In genomic region chr14:60721331-60722162, GRCh38 we compare ENCODE assay signal across 8 cellular contexts. TPM values are rescaled to one million over a fixed set of nuclear protein-coding genes. Genes with fewer than 3 reads are reported as not detected.
DNase-seq lines count a peak whose midpoint lies in the region; ATAC-seq and TF ChIP-seq lines count a peak whose summit lies in the region.

No MANE protein-coding gene starts in this region.

- peaks cover 7 to 30% (median 15%) of the 10 kb centered on the region in 4 donors for H3K4me1 Mint-ChIP-seq in CD4-positive, alpha-beta memory T cell

- no peak for TF ChIP-seq CTCF in breast epithelium (IDR thresholded peaks at IDR 0.05)

- H3K4me3 Mint-ChIP-seq in CD4-positive, alpha-beta memory T cell: peak overlapping the region; percentile 78 to 96 (median 86)

- H3K9me3 ChIP-seq in CD4-positive, alpha-beta memory T cell (ENCODE audit: control insufficient read depth in 1 of 2, low read length in 2 of 2): no peaks in the 10 kb centered on the region
- no peaks in the 10 kb centered on the region for H3K9me3 ChIP-seq in breast epithelium

- CTCF ChIA-PET in CD4-positive, alpha-beta memory T cell (lab: Charles Lee; ENCODE audit: partially characterized antibody): interaction anchor here (1.6 kb wide), 1 partner anchor 12 kb away, joined by 7 read pairs; the partner anchor contains the start of gene MNAT1

- peaks cover 47 to 52% of the 10 kb centered on the region in 2 donors for H3K27me3 Mint-ChIP-seq in CD4-positive, alpha-beta memory T cell

- H3K27me3 ChIP-seq in CD4-positive, alpha-beta memory T cell (ENCODE audit: insufficient read depth, low read length): peaks cover 31% of the 10 kb centered on the region
- peaks cover 0 to 4% of the 10 kb centered on the region in 2 donors for H3K27me3 ChIP-seq in breast epithelium

- TF ChIP-seq POLR2A in breast epithelium (IDR thresholded peaks at IDR 0.05): no peak

- POLR2A ChIA-PET in CD4-positive, alpha-beta memory T cell (lab: Charles Lee; ENCODE audit: partially characterized antibody): no interaction called here

- H3K4me1 ChIP-seq in CD4-positive, alpha-beta memory T cell (ENCODE audit: insufficient read depth, low read length): peaks cover 20% of the 10 kb centered on the region
- no peaks in the 10 kb centered on the region for H3K4me1 ChIP-seq in breast epithelium

- ATAC-seq in HG02885 (IDR thresholded peaks at IDR 0.05; ENCODE audit: poor library complexity, unreplicated experiment) (peak; percentile 36), GM19351 (IDR thresholded peaks at IDR 0.05; ENCODE audit: unreplicated experiment) (no peak)

- peaks cover 0 to 2% (median 0%) of the 10 kb centered on the region in 8 donors for H3K9me3 Mint-ChIP-seq in CD4-positive, alpha-beta memory T cell

- H3K36me3 ChIP-seq in CD4-positive, alpha-beta memory T cell (ENCODE audit: insufficient read depth, low read length): no peaks in the 10 kb centered on the region
- H3K36me3 ChIP-seq in breast epithelium: no peaks in the 10 kb centered on the region

- H3K27ac Mint-ChIP-seq in CD4-positive, alpha-beta memory T cell: no peak overlapping the region

- no peak overlapping the region for H3K27ac ChIP-seq in CD4-positive, alpha-beta memory T cell (ENCODE audit: low read depth, low read length)
- no peak overlapping the region for H3K27ac ChIP-seq in breast epithelium

- no peaks in the 10 kb centered on the region for H3K36me3 Mint-ChIP-seq in CD4-positive, alpha-beta memory T cell

- peak overlapping the region in 1 of 2 donors; percentile 49 for H3K4me3 ChIP-seq in CD4-positive, alpha-beta memory T cell (ENCODE audit: low read length in 2 of 2)
- H3K4me3 ChIP-seq in breast epithelium: peak overlapping the region; percentile 65 to 93 (median 69)

- intact Hi-C loops in CD4-positive, alpha-beta memory T cell (cut with micrococcal nuclease): no loop called here
- intact Hi-C loops in breast epithelium (cut with DNase I; ENCODE audit: low total_unique reads): no loop called here

- peak; percentile 13 to 79 (median 17) for DNase-seq in CD4-positive, alpha-beta memory T cell
- DNase-seq in T-helper 9 cell (peak; percentile 39), breast epithelium (ENCODE audit: low spot score in 2 of 2) (no peak), islet precursor cell (peak; percentile 95), CD1c-positive myeloid dendritic cell (ENCODE audit: extremely low spot score) (no peak)
- peak; percentile 58 to 66 for DNase-seq in stimulated activated CD4-positive, alpha-beta T cell treated with anti-CD3 and anti-CD28 coated beads, Interleukin-2, amount 100 ng/mL, for 24 hours

RNA-seq across cellular contexts. Expression of gene SIX4, which starts 2.6 kb away (rescaled TPM):
- not detected for total RNA-seq in CD4-positive, alpha-beta memory T cell
- polyA plus RNA-seq in CD4-positive, alpha-beta memory T cell: not detected
- total RNA-seq in breast epithelium: 10 to 100 TPM in 1 of 3 donors, 1 to 10 TPM in 2; 2.6 to 16.7 (median 5.2) TPM

RNA-seq across cellular contexts. Expression of gene MNAT1, which starts 13.0 kb away (rescaled TPM):
- total RNA-seq in CD4-positive, alpha-beta memory T cell: 10 to 100 TPM; 12.6 to 13.0 TPM
- polyA plus RNA-seq in CD4-positive, alpha-beta memory T cell: 10 to 100 TPM; 18.9 to 28.7 TPM
- 10 to 100 TPM; 30.6 to 70.4 (median 50.8) TPM for total RNA-seq in breast epithelium

Comparison
In these comparisons a context has a peak if more than half of its experiments do, and no peak if none do; other contexts are left out.
1. DNase-seq: peak in CD4-positive, alpha-beta memory T cell (5 of 5), T-helper 9 cell (single experiment), islet precursor cell (single experiment) and stimulated activated CD4-positive, alpha-beta T cell treated with anti-CD3 and anti-CD28 coated beads, Interleukin-2, amount 100 ng/mL, for 24 hours (2 of 2); none in breast epithelium (0 of 2) and CD1c-positive myeloid dendritic cell (single experiment).